ENCODE assay signal across 9 cellular contexts in genomic region chr18:13680612-13681011, GRCh38. TPM values are rescaled to one million over a fixed set of nuclear protein-coding genes. Genes with fewer than 3 reads are reported as not detected.
DNase-seq lines count a peak whose midpoint lies in the region; ATAC-seq and TF ChIP-seq lines count a peak whose summit lies in the region.
"Had no signal": no experiment of that assay in that cellular context is flagged by ENCODE, and none has a peak within 500 bp of the region (broad histone marks: within the 10 kb centered on the region; RNA-seq: fewer than 3 reads in every experiment).

No MANE protein-coding gene starts in this region.

- TF ChIP-seq POLR2A in thyroid gland (IDR thresholded peaks at IDR 0.05) (no peak), vagina (IDR thresholded peaks at IDR 0.05) (no peak)

- intact Hi-C loops in activated naive CD4-positive, alpha-beta T cell treated with anti-CD3 and anti-CD28 coated beads for 36 hours (cut with micrococcal nuclease) = no loop called here
- intact Hi-C loops in left ventricle myocardium inferior (cut with micrococcal nuclease) (no loop called here), thyroid gland (cut with DNase I) (no loop called here), vagina (cut with DNase I) (no loop called here)

- peaks cover 7% of the 10 kb centered on the region for H3K36me3 ChIP-seq in left ventricle myocardium inferior
- no peaks in the 10 kb centered on the region for H3K36me3 ChIP-seq in thyroid gland
- H3K36me3 ChIP-seq in SJCRH30 = no peaks in the 10 kb centered on the region
- no peaks in the 10 kb centered on the region for H3K36me3 ChIP-seq in vagina

- H3K27ac Mint-ChIP-seq in activated naive CD4-positive, alpha-beta T cell treated with anti-CD3 and anti-CD28 coated beads for 36 hours = no peak overlapping the region
- H3K27ac Mint-ChIP-seq in effector memory CD8-positive, alpha-beta T cell = no peak overlapping the region
- H3K27ac Mint-ChIP-seq: activated B cell treated with CpG ODN at 0.5 μM for 24 hours had no signal

- peak; percentile 17 for DNase-seq in activated naive CD4-positive, alpha-beta T cell treated with anti-CD3 and anti-CD28 coated beads for 36 hours
- no peak for DNase-seq in activated naive CD4-positive, alpha-beta T cell treated with anti-CD3 and anti-CD28 coated beads, Interleukin-2, amount 50 U/mL, for 16 hours
- DNase-seq in SK-MEL-5 (ENCODE audit: low read depth, low spot score) (peak; percentile 66), left ventricle myocardium inferior (peak; percentile 27), thyroid gland (peak; percentile 60 to 71), SJCRH30 (no peak), vagina (ENCODE audit: extremely low spot score in 2 of 2) (no peak)
- no peak for DNase-seq in effector memory CD8-positive, alpha-beta T cell
- DNase-seq: activated B cell treated with CpG ODN at 0.5 μM for 24 hours had no signal

- no peak for ATAC-seq in effector memory CD8-positive, alpha-beta T cell (replicated peaks)

- H3K36me3 Mint-ChIP-seq in activated naive CD4-positive, alpha-beta T cell treated with anti-CD3 and anti-CD28 coated beads for 36 hours (ENCODE audit: low read depth) = peaks cover 7% of the 10 kb centered on the region
- H3K36me3 Mint-ChIP-seq in effector memory CD8-positive, alpha-beta T cell (ENCODE audit: insufficient read depth) = peaks cover 7% of the 10 kb centered on the region

- CTCF ChIA-PET in activated naive CD4-positive, alpha-beta T cell treated with anti-CD3 and anti-CD28 coated beads for 36 hours (lab: Charles Lee) = interaction anchor here (0.9 kb wide), 1 partner anchor 465 kb away, joined by 3 read pairs; no protein-coding TSS in a partner anchor

- H3K27me3 Mint-ChIP-seq in activated naive CD4-positive, alpha-beta T cell treated with anti-CD3 and anti-CD28 coated beads for 36 hours (ENCODE audit: low read depth) = no peaks in the 10 kb centered on the region
- no peaks in the 10 kb centered on the region for H3K27me3 Mint-ChIP-seq in effector memory CD8-positive, alpha-beta T cell
- H3K27me3 Mint-ChIP-seq: activated B cell treated with CpG ODN at 0.5 μM for 24 hours had no signal

- H3K9me3 ChIP-seq in left ventricle myocardium inferior (replicated peaks) (peaks cover 6% of the 10 kb centered on the region), thyroid gland (no peaks in the 10 kb centered on the region), SJCRH30 (replicated peaks) (no peaks in the 10 kb centered on the region), vagina (no peaks in the 10 kb centered on the region)

- TF ChIP-seq CTCF in left ventricle myocardium inferior (IDR thresholded peaks at IDR 0.05; ENCODE audit: borderline replicate concordance) (peak; percentile 67), thyroid gland (IDR thresholded peaks at IDR 0.05) (peak; percentile 15 to 63 (median 60)), vagina (IDR thresholded peaks at IDR 0.05) (no peak)

- H3K27me3 ChIP-seq in left ventricle myocardium inferior (ENCODE audit: low read depth) (no peaks in the 10 kb centered on the region), thyroid gland (no peaks in the 10 kb centered on the region), SJCRH30 (no peaks in the 10 kb centered on the region), vagina (no peaks in the 10 kb centered on the region)

- no peak overlapping the region for H3K4me3 Mint-ChIP-seq in activated naive CD4-positive, alpha-beta T cell treated with anti-CD3 and anti-CD28 coated beads for 36 hours
- no peak overlapping the region for H3K4me3 Mint-ChIP-seq in effector memory CD8-positive, alpha-beta T cell
- H3K4me3 Mint-ChIP-seq: activated B cell treated with CpG ODN at 0.5 μM for 24 hours had no signal

- peak overlapping the region; percentile 79 for H3K27ac ChIP-seq in left ventricle myocardium inferior (replicated peaks)
- no peak overlapping the region for H3K27ac ChIP-seq in thyroid gland
- no peak overlapping the region for H3K27ac ChIP-seq in SJCRH30
- no peak overlapping the region for H3K27ac ChIP-seq in vagina

- in situ Hi-C loops in SK-MEL-5 (cut with HindIII; ENCODE audit: low pct_unique_long_range_greater_than_20kb, low sequenced_read_pairs) = no loop called here

- H3K4me1 ChIP-seq in left ventricle myocardium inferior (peaks cover 74% of the 10 kb centered on the region), thyroid gland (peaks cover 6 to 14% of the 10 kb centered on the region in 2 donors), SJCRH30 (no peaks in the 10 kb centered on the region), vagina (no peaks in the 10 kb centered on the region)

- H3K4me1 Mint-ChIP-seq in activated naive CD4-positive, alpha-beta T cell treated with anti-CD3 and anti-CD28 coated beads for 36 hours (ENCODE audit: low read depth) = peaks cover 15% of the 10 kb centered on the region
- H3K4me1 Mint-ChIP-seq in effector memory CD8-positive, alpha-beta T cell (ENCODE audit: low read depth in 2 of 2) = peaks cover 0 to 16% of the 10 kb centered on the region in 2 donors

- H3K4me3 ChIP-seq in left ventricle myocardium inferior (no peak overlapping the region), thyroid gland (replicated peaks in 1 of 3) (no peak overlapping the region), SJCRH30 (no peak overlapping the region), vagina (no peak overlapping the region)

- 46 to 49% methylated on average over 5 of the region's 5 CpGs for WGBS in thyroid gland, 2 donors

- no peaks in the 10 kb centered on the region for H3K9me3 Mint-ChIP-seq in activated naive CD4-positive, alpha-beta T cell treated with anti-CD3 and anti-CD28 coated beads for 36 hours
- H3K9me3 Mint-ChIP-seq in effector memory CD8-positive, alpha-beta T cell = no peaks in the 10 kb centered on the region
- H3K9me3 Mint-ChIP-seq: activated B cell treated with CpG ODN at 0.5 μM for 24 hours had no signal

RNA-seq across cellular contexts. Expression of gene FAM210A, which starts 45.7 kb away (rescaled TPM):
- total RNA-seq in activated naive CD4-positive, alpha-beta T cell treated with anti-CD3 and anti-CD28 coated beads for 36 hours = 10 to 100 TPM; 18.6 to 20.2 TPM
- total RNA-seq in SK-MEL-5 (2014; rRNA removed; shearing (Covaris generic)) = 124 and 142 TPM in 2 replicates
- 102 and 122 TPM in 2 replicates for polyA plus RNA-seq in SK-MEL-5 (2015; cell fraction: cytosol; rRNA removed)
- polyA plus RNA-seq in SK-MEL-5 (2015; cell fraction: nucleus; rRNA removed) = 42.9 and 50.5 TPM in 2 replicates
- total RNA-seq in left ventricle myocardium inferior (52.9 TPM), thyroid gland (10 to 100 TPM in 3 of 4 donors, 1 to 10 TPM in 1; 9.1 to 13.8 (median 12.1) TPM), vagina (12.8 TPM)
- 17.4 and 18.1 TPM in 2 replicates for total RNA-seq in SJCRH30 (2014; rRNA removed; shearing (Covaris generic))

RNA-seq across cellular contexts. Expression of gene RNMT, which starts 45.9 kb away (rescaled TPM):
- total RNA-seq in activated naive CD4-positive, alpha-beta T cell treated with anti-CD3 and anti-CD28 coated beads for 36 hours = 10 to 100 TPM; 25.2 to 27.4 TPM
- 80.9 and 90.1 TPM in 2 replicates for total RNA-seq in SK-MEL-5 (2014; rRNA removed; shearing (Covaris generic))
- polyA plus RNA-seq in SK-MEL-5 (2015; cell fraction: cytosol; rRNA removed) = 53.4 and 75.7 TPM in 2 replicates
- polyA plus RNA-seq in SK-MEL-5 (2015; cell fraction: nucleus; rRNA removed) = 149 TPM in 2 replicates
- total RNA-seq in left ventricle myocardium inferior (24.2 TPM), thyroid gland (10 to 100 TPM; 26.7 to 45.9 (median 34.0) TPM), vagina (12.8 TPM)
- total RNA-seq in SJCRH30 (2014; rRNA removed; shearing (Covaris generic)) = 21.7 and 28.2 TPM in 2 replicates

Comparison
In these comparisons a context has a peak if more than half of its experiments do, and no peak if none do; other contexts are left out.
1. DNase-seq: peak in activated naive CD4-positive, alpha-beta T cell treated with anti-CD3 and anti-CD28 coated beads for 36 hours (single experiment), SK-MEL-5 (single experiment), left ventricle myocardium inferior (single experiment) and thyroid gland (2 of 2); none in activated naive CD4-positive, alpha-beta T cell treated with anti-CD3 and anti-CD28 coated beads, Interleukin-2, amount 50 U/mL, for 16 hours (single experiment), SJCRH30 (0 of 2), effector memory CD8-positive, alpha-beta T cell (0 of 3) and vagina (0 of 2).
2. CTCF ChIP-seq: peak in left ventricle myocardium inferior (single experiment) and thyroid gland (6 of 6); none in vagina (0 of 3).